6 cellular contexts compared by ENCODE assay signal in the genomic region with DNA sequence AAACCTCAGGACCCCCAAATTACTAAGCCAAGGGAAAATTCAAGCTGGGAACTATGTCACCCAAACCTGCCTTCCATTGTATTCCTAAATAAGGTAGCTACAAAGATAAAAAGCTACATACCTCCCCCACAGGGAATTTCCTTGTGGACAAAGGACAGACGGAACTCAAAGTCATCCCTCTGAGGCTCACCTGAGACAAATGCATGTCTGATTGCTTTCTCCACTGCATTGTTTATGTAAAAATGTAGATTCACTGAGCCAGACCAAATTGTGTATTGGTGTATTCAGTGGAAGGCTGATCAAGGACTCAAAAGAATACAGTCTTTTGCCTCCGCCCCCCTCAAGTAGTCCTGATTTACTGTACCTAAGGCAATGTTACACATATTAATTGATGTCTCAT.
DNase-seq lines count a peak whose midpoint lies in the region; ATAC-seq and TF ChIP-seq lines count a peak whose summit lies in the region.
"Not testable (repeated sequence)": the region's sequence is repeated elsewhere in the genome, so short reads cannot be mapped to it uniquely, and the experiment has no call there.

No MANE protein-coding gene starts in this region.

- WGBS in endodermal cell (ENCODE audit: insufficient coverage in 1 of 2, insufficient read length in 1 of 2), 2 experiments = 73% methylated on average over 2 of the region's 2 CpGs; no CpG with 5 or more reads in 1 of the 2 experiments

- ATAC-seq in WTC11 = peak; percentile 90

- TF ChIP-seq CTCF in WTC11 (IDR thresholded peaks at IDR 0.05); endodermal cell (conservative IDR thresholded peaks at IDR 0.05): not testable (repeated sequence)

- H3K27ac Mint-ChIP-seq in WTC11 (peak overlapping the region; percentile 86), endodermal cell (peak overlapping the region; percentile 91)

- POLR2A ChIA-PET in WTC11 (lab: Charles Lee) = not testable (repeated sequence)

- peak overlapping the region; percentile 73 for H3K27ac ChIP-seq in HUES48 (ENCODE audit: low read depth, low read length)
- H3K27ac ChIP-seq in endodermal cell (ENCODE audit: low read depth, low read length) = not testable (repeated sequence)

- not testable (repeated sequence) for H3K4me3 Mint-ChIP-seq in WTC11, endodermal cell

- H3K4me1 ChIP-seq in HUES48 (ENCODE audit: control insufficient read depth, insufficient read depth, low read length); endodermal cell (ENCODE audit: control insufficient read depth, insufficient read depth, low read length): not testable (repeated sequence)

- not testable (repeated sequence) for H3K9me3 Mint-ChIP-seq in WTC11
- peaks cover 17% of the 10 kb centered on the region for H3K9me3 Mint-ChIP-seq in endodermal cell

- not testable (repeated sequence) for H3K9me3 ChIP-seq in HUES48 (ENCODE audit: control insufficient read depth, insufficient read depth, low read length); endodermal cell (ENCODE audit: control insufficient read depth, low read length)

- H3K27me3 ChIP-seq in H7 (ENCODE audit: control insufficient read depth, insufficient read depth, low read length); HUES48 (ENCODE audit: control insufficient read depth, insufficient read depth, low read length); endodermal cell (ENCODE audit: control insufficient read depth, insufficient read depth, low read length, poor library complexity, severe bottlenecking): not testable (repeated sequence)

- DNase-seq in H7 (peak; percentile 1), endodermal cell (peak; percentile 66), iPS DF 4.7 (ENCODE audit: extremely low read depth, low spot score) (peak; percentile 82), iPS-NIHi7 (ENCODE audit: extremely low spot score) (peak; percentile 9)
- DNase-seq in WTC11 (ENCODE audit: low spot score) = not testable (repeated sequence)

- not testable (repeated sequence) for H3K36me3 Mint-ChIP-seq in WTC11; endodermal cell (ENCODE audit: low read depth)

- not testable (repeated sequence) for H3K9ac ChIP-seq in HUES48 (ENCODE audit: low read depth, low read length); endodermal cell (ENCODE audit: extremely low read depth, low read length, poor library complexity, severe bottlenecking)

- not testable (repeated sequence) for H3K36me3 ChIP-seq in H7 (replicated peaks; ENCODE audit: control insufficient read depth, insufficient read depth, low read length); HUES48 (ENCODE audit: control insufficient read depth, insufficient read depth, low read length); endodermal cell (ENCODE audit: control insufficient read depth, insufficient read depth, low read length)

- H3K4me1 Mint-ChIP-seq in WTC11 (peaks cover 29% of the 10 kb centered on the region), endodermal cell (peaks cover 13% of the 10 kb centered on the region)

- peaks cover 27% of the 10 kb centered on the region for H3K27me3 Mint-ChIP-seq in WTC11 (ENCODE audit: low read depth)
- H3K27me3 Mint-ChIP-seq in endodermal cell (ENCODE audit: insufficient read depth) = not testable (repeated sequence)

- not testable (repeated sequence) for H3K4me3 ChIP-seq in H7 (ENCODE audit: insufficient read depth, low read depth, low read length); HUES48 (ENCODE audit: low read depth, low read length); endodermal cell (ENCODE audit: low read length)

- CTCF ChIA-PET in WTC11 (lab: Charles Lee) = interaction anchor here (0.7 kb wide), 2 partner anchors 73 to 895 kb away, joined by 3 to 4 read pairs; no protein-coding TSS in a partner anchor
